ENCODE assay signal across 18 cellular contexts in genomic region chr2:230640540-230641011, GRCh38.
DNase-seq lines count a peak whose midpoint lies in the region; FAIRE-seq and TF ChIP-seq lines count a peak whose summit lies in the region.
"Had no signal": no experiment of that assay in that cellular context is flagged by ENCODE, and none has a peak within 500 bp of the region (broad histone marks: within the 10 kb centered on the region; RNA-seq: fewer than 3 reads in every experiment).

No MANE protein-coding gene starts in this region.

- CTCF ChIA-PET in OCI-LY7 (lab: Charles Lee; ENCODE audit: unreplicated experiment): no interaction called here

- no peaks in the 10 kb centered on the region for H3K79me2 ChIP-seq in OCI-LY7 (ENCODE audit: insufficient read depth, low read depth, low read length)

- H3K27ac ChIP-seq in OCI-LY7 (ENCODE audit: low read depth, low read length, poor library complexity, severe bottlenecking) (no peak overlapping the region), coronary artery (no peak overlapping the region)
- H3K27ac ChIP-seq: thyroid gland had no signal

- peak overlapping the region; percentile 16; the same call in 1 of the 2 replicates for H2AFZ ChIP-seq in OCI-LY7 (ENCODE audit: low read length)

- no peak overlapping the region for H3K4me2 ChIP-seq in OCI-LY7 (ENCODE audit: low read length)

- no peaks in the 10 kb centered on the region for H3K9me3 ChIP-seq in OCI-LY7 (ENCODE audit: low read length)
- H3K9me3 ChIP-seq: thyroid gland had no signal

- POLR2A ChIA-PET in OCI-LY7 (lab: Charles Lee): interaction anchor here (0.7 to 1.3 kb wide), 7 partner anchors 8 to 134 kb away, joined by 3 to 7 read pairs (median 3); no protein-coding TSS in a partner anchor

- TF ChIP-seq POLR2A in GM12891 (IDR thresholded peaks at IDR 0.05; ENCODE audit: low read depth, low read length): no peak

- intact Hi-C loops in OCI-LY7 (cut with micrococcal nuclease; ENCODE audit: unreplicated experiment): no loop called here

- FAIRE-seq in GM12891 (lab: Jason Lieb, UNC): no peak
- FAIRE-seq: GM19239 had no signal

- peak; percentile 68 for DNase-seq in HCEC 1CT
- DNase-seq in OCI-LY7 (ENCODE audit: low spot score): no peak
- DNase-seq in coronary artery (ENCODE audit: low spot score): peak; percentile 8
- peak; percentile 70 for DNase-seq in smooth muscle cell of the brain vasculature (ENCODE audit: low read depth, low spot score)
- DNase-seq in GM12891 (ENCODE audit: insufficient read length, low spot score): no peak
- DNase-seq in midbrain (lab: John Stamatoyannopoulos, UW): no peak
- no peak for DNase-seq in CD1c-positive myeloid dendritic cell (ENCODE audit: extremely low spot score)
- DNase-seq: activated CD4-positive, alpha-beta T cell treated with anti-CD3 and anti-CD28 coated beads, Interleukin-2, amount 10 ng/mL, durations not matched to agents 7 days and 5 days; activated gamma-delta T cell treated with Interleukin-2 at 50 U/mL for 16 hours; anterior cingulate cortex; Calu3; KG1; NCI-H1092; NCI-H2081; NCI-H524; right cardiac atrium; thyroid gland had no signal

- H3K4me3 ChIP-seq in OCI-LY7 (ENCODE audit: low read depth, low read length, poor library complexity, severe bottlenecking) (no peak overlapping the region), coronary artery (no peak overlapping the region)
- H3K4me3 ChIP-seq: thyroid gland had no signal

- TF ChIP-seq CTCF in OCI-LY7 (conservative IDR thresholded peaks at IDR 0.05; ENCODE audit: low read length) (no peak), coronary artery (IDR thresholded peaks at IDR 0.05) (no peak)

- H3K4me1 ChIP-seq in OCI-LY7 (ENCODE audit: insufficient read depth, low read length, poor library complexity, severe bottlenecking): peaks cover 17% of the 10 kb centered on the region

- no peaks in the 10 kb centered on the region for H3K9me2 ChIP-seq in OCI-LY7 (ENCODE audit: insufficient read depth, low read length)

- no peaks in the 10 kb centered on the region for H4K20me1 ChIP-seq in OCI-LY7 (ENCODE audit: insufficient read depth, low read length)

- BruUV-seq in OCI-LY7 (replicated peaks; lab: Mats Ljungman, UMichigan): no TSS peak

- H3K36me3 ChIP-seq in OCI-LY7 (ENCODE audit: insufficient read depth, low read length): no peaks in the 10 kb centered on the region
- H3K36me3 ChIP-seq: thyroid gland had no signal

TF ChIP-seq in GM12891, 5 proteins besides CTCF, POLR2A, EP300 and RAD21:
- TF ChIP-seq POU2F2 (IDR thresholded peaks at IDR 0.05; ENCODE audit: low read depth, low read length) (no peak), SPI1 (IDR thresholded peaks at IDR 0.05; ENCODE audit: low read depth, low read length) (no peak), POLR2AphosphoS5 (IDR thresholded peaks at IDR 0.05; ENCODE audit: low read depth, low read length) (no peak), PAX5 (IDR thresholded peaks at IDR 0.05; ENCODE audit: insufficient read depth, low read length, severe bottlenecking) (no peak), TAF1 (IDR thresholded peaks at IDR 0.05; ENCODE audit: low read depth, low read length) (no peak)

Comparison
In these comparisons a context has a peak if more than half of its experiments do, and no peak if none do; other contexts are left out.
1. DNase-seq: peak in HCEC 1CT (single experiment), coronary artery (single experiment) and smooth muscle cell of the brain vasculature (single experiment); none in OCI-LY7 (single experiment), GM12891 (single experiment), midbrain (single experiment) and CD1c-positive myeloid dendritic cell (single experiment).